In the genomic region with DNA sequence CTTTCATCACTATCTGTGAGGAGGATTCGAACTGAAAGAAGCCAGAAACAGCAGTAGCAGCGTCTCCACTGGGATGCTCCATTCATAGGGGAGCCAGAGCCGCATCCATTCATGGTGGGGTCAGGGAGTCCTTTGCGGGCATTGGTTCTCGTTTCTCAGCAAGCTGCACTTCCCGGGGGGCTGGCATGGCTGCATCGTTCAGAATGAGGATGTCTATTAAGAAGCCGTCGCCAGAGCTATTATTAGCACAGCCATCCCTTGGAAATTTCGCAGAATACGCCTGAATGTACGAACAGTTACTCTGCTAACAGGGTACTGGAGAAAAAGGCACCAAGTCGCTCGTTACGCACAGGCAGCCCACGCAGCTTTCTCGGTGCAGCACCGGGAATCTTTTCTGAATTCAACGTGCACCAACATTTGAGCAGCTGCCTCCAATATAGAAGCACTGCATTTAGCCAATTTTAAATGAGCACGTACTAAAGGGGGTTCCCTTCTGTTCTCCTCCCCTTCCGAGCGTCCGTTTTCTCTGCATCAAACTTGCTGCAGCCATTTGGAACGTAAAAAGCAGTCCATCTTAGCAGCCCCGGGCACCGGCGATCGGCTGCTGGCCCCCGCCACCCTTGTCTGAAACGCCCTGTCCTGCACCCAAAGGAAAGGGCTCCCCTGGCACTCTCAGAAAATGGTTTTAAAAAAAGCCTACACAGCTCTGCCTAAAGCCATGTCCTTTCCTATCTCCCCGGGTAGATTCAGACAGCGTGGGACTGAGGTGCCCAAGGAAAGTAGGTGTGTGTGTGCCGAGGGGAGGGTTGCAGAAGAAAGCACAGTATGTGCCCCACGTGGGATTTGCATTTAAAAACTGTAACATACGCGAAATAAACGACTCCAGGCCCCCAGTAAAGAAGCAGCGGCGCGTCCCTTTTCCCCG, we compare ENCODE assay signal across 8 cellular contexts.
DNase-seq lines count a peak whose midpoint lies in the region; ATAC-seq and TF ChIP-seq lines count a peak whose summit lies in the region.

No MANE protein-coding gene starts in this region.

- TF ChIP-seq EP300 in tibial nerve (IDR thresholded peaks at IDR 0.05): no peak

- 4 to 5% methylated on average over 41 of the region's 41 CpGs for WGBS in lung, 2 donors
- WGBS in tibial nerve, 2 donors: 32 to 44% methylated on average over 37 to 41 of the region's 41 CpGs

- DNase-seq in CD4-positive, alpha-beta T cell: no peak
- DNase-seq in MG63: no peak
- DNase-seq in coronary artery (ENCODE audit: low spot score): no peak
- DNase-seq in lung (ENCODE audit: low spot score): no peak
- no peak for DNase-seq in tibial nerve (ENCODE audit: low spot score in 2 of 2)
- DNase-seq in GDM1 (lab: John Stamatoyannopoulos, UW): no peak
- DNase-seq in A172 (ENCODE audit: low spot score): no peak
- DNase-seq in activated effector memory CD4-positive, alpha-beta T cell treated with anti-CD3 and anti-CD28 coated beads, Interleukin-2, amount 50 U/mL, for 16 hours: no peak

- intact Hi-C loops in CD4-positive, alpha-beta T cell (cut with DNase I, micrococcal nuclease): no loop called here

- peak overlapping the region; percentile 86 for H3K4me3 Mint-ChIP-seq in CD4-positive, alpha-beta T cell

- H3K36me3 Mint-ChIP-seq in CD4-positive, alpha-beta T cell (ENCODE audit: low read depth): no peaks in the 10 kb centered on the region

- no peak for TF ChIP-seq POLR2A in tibial nerve (IDR thresholded peaks at IDR 0.05)

- CTCF ChIA-PET in CD4-positive, alpha-beta T cell (lab: Charles Lee): no interaction called here

- no peaks in the 10 kb centered on the region for H3K9me3 Mint-ChIP-seq in CD4-positive, alpha-beta T cell

- peaks cover 47% of the 10 kb centered on the region for H3K27me3 ChIP-seq in CD4-positive, alpha-beta T cell (ENCODE audit: control insufficient read depth, insufficient read depth, low read length)
- H3K27me3 ChIP-seq in MG63: no peaks in the 10 kb centered on the region
- H3K27me3 ChIP-seq in lung (ENCODE audit: control insufficient read depth, insufficient read depth): no peaks in the 10 kb centered on the region
- H3K27me3 ChIP-seq in tibial nerve: no peaks in the 10 kb centered on the region

- peak overlapping the region; percentile 45 for H3K4me3 ChIP-seq in MG63
- peak overlapping the region; percentile 73 for H3K4me3 ChIP-seq in coronary artery
- H3K4me3 ChIP-seq in lung: peak overlapping the region; percentile 50
- peak overlapping the region; percentile 44 to 59 (median 46) for H3K4me3 ChIP-seq in tibial nerve

- H3K36me3 ChIP-seq in MG63 (no peaks in the 10 kb centered on the region), lung (ENCODE audit: control insufficient read depth in 2 of 2, insufficient read depth in 2 of 2, low read length in 2 of 2) (no peaks in the 10 kb centered on the region), tibial nerve (no peaks in the 10 kb centered on the region)

- no peak overlapping the region for H3K27ac ChIP-seq in CD4-positive, alpha-beta T cell (ENCODE audit: low read depth, low read length)
- H3K27ac ChIP-seq in coronary artery (peak overlapping the region; percentile 82 to 94), lung (ENCODE audit: low read depth in 1 of 2, low read length in 1 of 2) (peak overlapping the region; percentile 62 to 82), tibial nerve (peak overlapping the region in 3 of 4 donors; percentile 55 to 82 (median 80))

- POLR2A ChIA-PET in CD4-positive, alpha-beta T cell (lab: Charles Lee): interaction anchor here (1.3 kb wide), 1 partner anchor 104 kb away, joined by 3 read pairs; no protein-coding TSS in a partner anchor

- H3K27me3 Mint-ChIP-seq in CD4-positive, alpha-beta T cell: peaks cover 87% of the 10 kb centered on the region

- peaks cover 33% of the 10 kb centered on the region for H3K4me1 Mint-ChIP-seq in CD4-positive, alpha-beta T cell (ENCODE audit: low read depth)

- no peaks in the 10 kb centered on the region for H3K9me3 ChIP-seq in CD4-positive, alpha-beta T cell (ENCODE audit: control insufficient read depth, low read length)
- H3K9me3 ChIP-seq in MG63 (no peaks in the 10 kb centered on the region), lung (ENCODE audit: control insufficient read depth in 2 of 2, insufficient read depth in 1 of 2, low read length in 1 of 2) (no peaks in the 10 kb centered on the region), tibial nerve (peaks cover 0 to 4% (median 0%) of the 10 kb centered on the region in 4 donors)

- ATAC-seq in CD4-positive, alpha-beta T cell (ENCODE audit: poor library complexity): peak; percentile 26
- ATAC-seq in lung (ENCODE audit: insufficient read depth, low FRiP score): no peak

- no peak for TF ChIP-seq CTCF in CD4-positive, alpha-beta T cell (IDR thresholded peaks at IDR 0.05)
- TF ChIP-seq CTCF in coronary artery (IDR thresholded peaks at IDR 0.05) (no peak), lung (IDR thresholded peaks at IDR 0.05; ENCODE audit: control extremely low read depth, extremely low read depth) (no peak), tibial nerve (IDR thresholded peaks at IDR 0.05) (no peak)

- H3K4me1 ChIP-seq in lung (ENCODE audit: control insufficient read depth in 2 of 2, insufficient read depth in 2 of 2, low read length in 2 of 2): peaks cover 0 to 2% of the 10 kb centered on the region in 2 donors
- peaks cover 0 to 73% (median 28%) of the 10 kb centered on the region in 4 donors for H3K4me1 ChIP-seq in tibial nerve

- H3K27ac Mint-ChIP-seq in CD4-positive, alpha-beta T cell: no peak overlapping the region
